ENCODE assay signal across 1 cellular context in the genomic region with DNA sequence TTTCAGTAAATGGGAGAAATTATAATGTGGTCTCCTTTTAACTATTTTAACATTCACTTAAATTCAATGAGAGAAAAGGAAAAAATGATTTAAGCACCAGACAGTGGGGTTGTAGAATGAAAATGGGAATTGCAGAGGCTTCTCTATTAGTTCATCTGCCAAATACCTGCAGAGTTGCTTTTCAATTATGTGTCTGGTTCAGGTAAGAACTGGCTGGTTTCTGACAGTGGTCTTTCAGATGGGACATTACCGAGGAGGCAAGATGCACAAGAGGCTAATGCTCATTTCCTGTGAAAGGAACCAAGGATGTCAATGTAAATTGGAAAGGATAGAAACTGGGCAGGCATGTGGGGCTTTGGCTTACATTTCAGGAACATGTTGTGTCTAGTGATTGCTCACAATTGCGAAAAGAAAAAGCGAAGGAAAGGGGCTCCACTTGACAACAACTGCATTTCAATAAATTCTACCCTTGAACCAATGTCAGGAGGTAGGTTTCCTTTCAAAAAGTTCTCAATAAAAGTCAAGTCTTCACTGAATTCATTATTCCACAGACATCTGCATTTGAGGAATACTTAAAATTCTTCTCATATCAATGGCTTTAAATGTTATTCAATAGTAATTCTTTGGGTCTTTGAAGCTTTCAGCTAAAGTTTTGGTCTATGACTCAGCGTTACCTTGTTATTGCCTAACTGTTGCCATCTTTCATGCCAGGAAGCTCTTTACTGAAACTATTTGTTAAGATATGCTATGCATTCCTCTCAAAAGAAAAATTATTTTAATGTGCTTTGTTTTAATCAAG.
TF ChIP-seq lines count a peak whose summit lies in the region.

No MANE protein-coding gene starts in this region.

TF ChIP-seq in K562, 482 proteins besides CTCF, POLR2A, EP300 and RAD21 (continued from another document and continues in another):
- TF ChIP-seq, protein P1, sequence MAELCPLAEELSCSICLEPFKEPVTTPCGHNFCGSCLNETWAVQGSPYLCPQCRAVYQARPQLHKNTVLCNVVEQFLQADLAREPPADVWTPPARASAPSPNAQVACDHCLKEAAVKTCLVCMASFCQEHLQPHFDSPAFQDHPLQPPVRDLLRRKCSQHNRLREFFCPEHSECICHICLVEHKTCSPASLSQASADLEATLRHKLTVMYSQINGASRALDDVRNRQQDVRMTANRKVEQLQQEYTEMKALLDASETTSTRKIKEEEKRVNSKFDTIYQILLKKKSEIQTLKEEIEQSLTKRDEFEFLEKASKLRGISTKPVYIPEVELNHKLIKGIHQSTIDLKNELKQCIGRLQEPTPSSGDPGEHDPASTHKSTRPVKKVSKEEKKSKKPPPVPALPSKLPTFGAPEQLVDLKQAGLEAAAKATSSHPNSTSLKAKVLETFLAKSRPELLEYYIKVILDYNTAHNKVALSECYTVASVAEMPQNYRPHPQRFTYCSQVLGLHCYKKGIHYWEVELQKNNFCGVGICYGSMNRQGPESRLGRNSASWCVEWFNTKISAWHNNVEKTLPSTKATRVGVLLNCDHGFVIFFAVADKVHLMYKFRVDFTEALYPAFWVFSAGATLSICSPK (IDR thresholded peaks at IDR 0.05; ENCODE audit: borderline replicate concordance), result no peak
- TF ChIP-seq OTX1 (CRISPR knock-in tag; IDR thresholded peaks at IDR 0.05) (no peak), ZNF354B (CRISPR knock-in tag; IDR thresholded peaks at IDR 0.05) (no peak), FOXM1 (IDR thresholded peaks at IDR 0.05; ENCODE audit: low read depth) (no peak), FOXM1 (CRISPR knock-in tag; IDR thresholded peaks at IDR 0.05; ENCODE audit: low read depth) (no peak), RBFOX2 (IDR thresholded peaks at IDR 0.05; ENCODE audit: low read depth, low read length) (peak; percentile 23; the same call in 1 of the 2 replicates), NR2C2 (CRISPR knock-in tag; IDR thresholded peaks at IDR 0.05) (no peak), NR2C2 (tag; IDR thresholded peaks at IDR 0.05) (peak; percentile 81), NR1H2 (CRISPR knock-in tag; IDR thresholded peaks at IDR 0.05) (no peak), SP1 (CRISPR knock-in tag; IDR thresholded peaks at IDR 0.05) (no peak), ZBTB8A (IDR thresholded peaks at IDR 0.05; ENCODE audit: partially characterized antibody) (no peak), MEF2D (tag; conservative IDR thresholded peaks at IDR 0.05; ENCODE audit: low read depth) (no peak; the same call in 1 of the 2 replicates), FOXJ2 (tag; IDR thresholded peaks at IDR 0.05) (no peak), NCOA1 (IDR thresholded peaks at IDR 0.05; ENCODE audit: low read depth) (no peak), SRF (CRISPR knock-in tag; IDR thresholded peaks at IDR 0.05) (no peak), ZNF589 (CRISPR knock-in tag; IDR thresholded peaks at IDR 0.05; ENCODE audit: low read depth) (peak; percentile 99), BRCA1 (IDR thresholded peaks at IDR 0.05) (no peak), BRCA1 (CRISPR knock-in tag; IDR thresholded peaks at IDR 0.05) (no peak), NONO (IDR thresholded peaks at IDR 0.05; ENCODE audit: low read depth in 2 of 2, low read length in 1 of 2) (no peak), ETV5 (CRISPR knock-in tag; IDR thresholded peaks at IDR 0.05; ENCODE audit: low read depth) (no peak), MTF1 (CRISPR knock-in tag; IDR thresholded peaks at IDR 0.05; ENCODE audit: borderline replicate concordance) (no peak), CBX1 (IDR thresholded peaks at IDR 0.05; ENCODE audit: low read depth) (no peak), ZC3H4 (CRISPR knock-in tag; IDR thresholded peaks at IDR 0.05; ENCODE audit: borderline replicate concordance) (no peak), ARID2 (IDR thresholded peaks at IDR 0.05) (no peak), TGIF2 (CRISPR knock-in tag; IDR thresholded peaks at IDR 0.05) (no peak), RBM25 (IDR thresholded peaks at IDR 0.05; ENCODE audit: low read depth, low read length, severe bottlenecking) (no peak), CBX2 (IDR thresholded peaks at IDR 0.05; ENCODE audit: insufficient read depth, low read length, poor library complexity, severe bottlenecking) (no peak), SREBF2 (CRISPR knock-in tag; IDR thresholded peaks at IDR 0.05) (no peak), RFX5 (IDR thresholded peaks at IDR 0.05; ENCODE audit: low read depth, low read length) (no peak), LARP7 (IDR thresholded peaks at IDR 0.05) (no peak), COPS2 (conservative IDR thresholded peaks at IDR 0.05) (no peak), SAFB (IDR thresholded peaks at IDR 0.05; ENCODE audit: borderline replicate concordance, low read depth, low read length) (no peak), ZNF644 (tag; IDR thresholded peaks at IDR 0.05; ENCODE audit: low read depth) (peak; percentile 61; the same call in 1 of the 2 replicates), CXXC5 (CRISPR knock-in tag; IDR thresholded peaks at IDR 0.05) (0 out of 2 replicates have a peak, but pooled peaks have one; percentile 41), BRF1 (IDR thresholded peaks at IDR 0.05; ENCODE audit: borderline replicate concordance, extremely low read depth, insufficient read length) (no peak), PHB (CRISPR knock-in tag; IDR thresholded peaks at IDR 0.05) (no peak), BCOR (IDR thresholded peaks at IDR 0.05) (no peak), CHD2 (IDR thresholded peaks at IDR 0.05; ENCODE audit: low read depth, low read length) (no peak), PHB2 (IDR thresholded peaks at IDR 0.05; ENCODE audit: low read depth) (no peak), TSC22D4 (tag; IDR thresholded peaks at IDR 0.05) (no peak), NFRKB (IDR thresholded peaks at IDR 0.05; ENCODE audit: low read depth) (peak; percentile 43), MYBL2 (IDR thresholded peaks at IDR 0.05; ENCODE audit: low read depth) (no peak), MYBL2 (CRISPR knock-in tag; IDR thresholded peaks at IDR 0.05; ENCODE audit: borderline replicate concordance) (no peak), MIER1 (IDR thresholded peaks at IDR 0.05; ENCODE audit: low read depth) (no peak), ARHGAP35 (IDR thresholded peaks at IDR 0.05; ENCODE audit: partially characterized antibody) (no peak), PHF21A (IDR thresholded peaks at IDR 0.05; ENCODE audit: borderline replicate concordance, low read depth) (no peak), ZZZ3 (IDR thresholded peaks at IDR 0.05) (no peak), BRD9 (IDR thresholded peaks at IDR 0.05; ENCODE audit: low read depth, partially characterized antibody) (no peak), GATA2 (CRISPR knock-in tag; IDR thresholded peaks at IDR 0.05) (no peak)
- TF ChIP-seq, protein P2, sequence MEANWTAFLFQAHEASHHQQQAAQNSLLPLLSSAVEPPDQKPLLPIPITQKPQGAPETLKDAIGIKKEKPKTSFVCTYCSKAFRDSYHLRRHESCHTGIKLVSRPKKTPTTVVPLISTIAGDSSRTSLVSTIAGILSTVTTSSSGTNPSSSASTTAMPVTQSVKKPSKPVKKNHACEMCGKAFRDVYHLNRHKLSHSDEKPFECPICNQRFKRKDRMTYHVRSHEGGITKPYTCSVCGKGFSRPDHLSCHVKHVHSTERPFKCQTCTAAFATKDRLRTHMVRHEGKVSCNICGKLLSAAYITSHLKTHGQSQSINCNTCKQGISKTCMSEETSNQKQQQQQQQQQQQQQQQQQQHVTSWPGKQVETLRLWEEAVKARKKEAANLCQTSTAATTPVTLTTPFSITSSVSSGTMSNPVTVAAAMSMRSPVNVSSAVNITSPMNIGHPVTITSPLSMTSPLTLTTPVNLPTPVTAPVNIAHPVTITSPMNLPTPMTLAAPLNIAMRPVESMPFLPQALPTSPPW (CRISPR knock-in tag; IDR thresholded peaks at IDR 0.05), result peak; percentile 50
- TF ChIP-seq, protein P3, sequence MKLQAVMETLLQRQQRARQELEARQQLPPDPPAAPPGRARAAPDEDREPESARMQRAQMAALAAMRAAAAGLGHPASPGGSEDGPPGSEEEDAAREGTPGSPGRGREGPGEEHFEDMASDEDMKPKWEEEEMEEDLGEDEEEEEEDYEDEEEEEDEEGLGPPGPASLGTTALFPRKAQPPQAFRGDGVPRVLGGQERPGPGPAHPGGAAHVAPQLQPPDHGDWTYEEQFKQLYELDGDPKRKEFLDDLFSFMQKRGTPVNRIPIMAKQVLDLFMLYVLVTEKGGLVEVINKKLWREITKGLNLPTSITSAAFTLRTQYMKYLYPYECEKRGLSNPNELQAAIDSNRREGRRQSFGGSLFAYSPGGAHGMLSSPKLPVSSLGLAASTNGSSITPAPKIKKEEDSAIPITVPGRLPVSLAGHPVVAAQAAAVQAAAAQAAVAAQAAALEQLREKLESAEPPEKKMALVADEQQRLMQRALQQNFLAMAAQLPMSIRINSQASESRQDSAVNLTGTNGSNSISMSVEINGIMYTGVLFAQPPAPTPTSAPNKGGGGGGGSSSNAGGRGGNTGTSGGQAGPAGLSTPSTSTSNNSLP (IDR thresholded peaks at IDR 0.05; ENCODE audit: borderline replicate concordance, low read depth, low read length), result no peak
- TF ChIP-seq, protein P4, sequence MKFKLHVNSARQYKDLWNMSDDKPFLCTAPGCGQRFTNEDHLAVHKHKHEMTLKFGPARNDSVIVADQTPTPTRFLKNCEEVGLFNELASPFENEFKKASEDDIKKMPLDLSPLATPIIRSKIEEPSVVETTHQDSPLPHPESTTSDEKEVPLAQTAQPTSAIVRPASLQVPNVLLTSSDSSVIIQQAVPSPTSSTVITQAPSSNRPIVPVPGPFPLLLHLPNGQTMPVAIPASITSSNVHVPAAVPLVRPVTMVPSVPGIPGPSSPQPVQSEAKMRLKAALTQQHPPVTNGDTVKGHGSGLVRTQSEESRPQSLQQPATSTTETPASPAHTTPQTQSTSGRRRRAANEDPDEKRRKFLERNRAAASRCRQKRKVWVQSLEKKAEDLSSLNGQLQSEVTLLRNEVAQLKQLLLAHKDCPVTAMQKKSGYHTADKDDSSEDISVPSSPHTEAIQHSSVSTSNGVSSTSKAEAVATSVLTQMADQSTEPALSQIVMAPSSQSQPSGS (CRISPR knock-in tag; IDR thresholded peaks at IDR 0.05), result no peak
- TF ChIP-seq, protein P5, sequence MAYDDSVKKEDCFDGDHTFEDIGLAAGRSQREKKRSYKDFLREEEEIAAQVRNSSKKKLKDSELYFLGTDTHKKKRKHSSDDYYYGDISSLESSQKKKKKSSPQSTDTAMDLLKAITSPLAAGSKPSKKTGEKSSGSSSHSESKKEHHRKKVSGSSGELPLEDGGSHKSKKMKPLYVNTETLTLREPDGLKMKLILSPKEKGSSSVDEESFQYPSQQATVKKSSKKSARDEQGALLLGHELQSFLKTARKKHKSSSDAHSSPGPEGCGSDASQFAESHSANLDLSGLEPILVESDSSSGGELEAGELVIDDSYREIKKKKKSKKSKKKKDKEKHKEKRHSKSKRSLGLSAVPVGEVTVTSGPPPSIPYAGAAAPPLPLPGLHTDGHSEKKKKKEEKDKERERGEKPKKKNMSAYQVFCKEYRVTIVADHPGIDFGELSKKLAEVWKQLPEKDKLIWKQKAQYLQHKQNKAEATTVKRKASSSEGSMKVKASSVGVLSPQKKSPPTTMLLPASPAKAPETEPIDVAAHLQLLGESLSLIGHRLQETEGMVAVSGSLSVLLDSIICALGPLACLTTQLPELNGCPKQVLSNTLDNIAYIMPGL (CRISPR knock-in tag; IDR thresholded peaks at IDR 0.05), result no peak
- TF ChIP-seq, protein P6, sequence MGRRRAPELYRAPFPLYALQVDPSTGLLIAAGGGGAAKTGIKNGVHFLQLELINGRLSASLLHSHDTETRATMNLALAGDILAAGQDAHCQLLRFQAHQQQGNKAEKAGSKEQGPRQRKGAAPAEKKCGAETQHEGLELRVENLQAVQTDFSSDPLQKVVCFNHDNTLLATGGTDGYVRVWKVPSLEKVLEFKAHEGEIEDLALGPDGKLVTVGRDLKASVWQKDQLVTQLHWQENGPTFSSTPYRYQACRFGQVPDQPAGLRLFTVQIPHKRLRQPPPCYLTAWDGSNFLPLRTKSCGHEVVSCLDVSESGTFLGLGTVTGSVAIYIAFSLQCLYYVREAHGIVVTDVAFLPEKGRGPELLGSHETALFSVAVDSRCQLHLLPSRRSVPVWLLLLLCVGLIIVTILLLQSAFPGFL (CRISPR knock-in tag; IDR thresholded peaks at IDR 0.05), result no peak
- TF ChIP-seq, protein P7, sequence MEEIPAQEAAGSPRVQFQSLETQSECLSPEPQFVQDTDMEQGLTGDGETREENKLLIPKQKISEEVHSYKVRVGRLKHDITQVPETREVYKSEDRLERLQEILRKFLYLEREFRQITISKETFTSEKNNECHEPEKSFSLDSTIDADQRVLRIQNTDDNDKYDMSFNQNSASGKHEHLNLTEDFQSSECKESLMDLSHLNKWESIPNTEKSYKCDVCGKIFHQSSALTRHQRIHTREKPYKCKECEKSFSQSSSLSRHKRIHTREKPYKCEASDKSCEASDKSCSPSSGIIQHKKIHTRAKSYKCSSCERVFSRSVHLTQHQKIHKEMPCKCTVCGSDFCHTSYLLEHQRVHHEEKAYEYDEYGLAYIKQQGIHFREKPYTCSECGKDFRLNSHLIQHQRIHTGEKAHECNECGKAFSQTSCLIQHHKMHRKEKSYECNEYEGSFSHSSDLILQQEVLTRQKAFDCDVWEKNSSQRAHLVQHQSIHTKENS (CRISPR knock-in tag; IDR thresholded peaks at IDR 0.05), result 0 out of 2 replicates have a peak, but pooled peaks have one; percentile 51
- TF ChIP-seq, protein P8, sequence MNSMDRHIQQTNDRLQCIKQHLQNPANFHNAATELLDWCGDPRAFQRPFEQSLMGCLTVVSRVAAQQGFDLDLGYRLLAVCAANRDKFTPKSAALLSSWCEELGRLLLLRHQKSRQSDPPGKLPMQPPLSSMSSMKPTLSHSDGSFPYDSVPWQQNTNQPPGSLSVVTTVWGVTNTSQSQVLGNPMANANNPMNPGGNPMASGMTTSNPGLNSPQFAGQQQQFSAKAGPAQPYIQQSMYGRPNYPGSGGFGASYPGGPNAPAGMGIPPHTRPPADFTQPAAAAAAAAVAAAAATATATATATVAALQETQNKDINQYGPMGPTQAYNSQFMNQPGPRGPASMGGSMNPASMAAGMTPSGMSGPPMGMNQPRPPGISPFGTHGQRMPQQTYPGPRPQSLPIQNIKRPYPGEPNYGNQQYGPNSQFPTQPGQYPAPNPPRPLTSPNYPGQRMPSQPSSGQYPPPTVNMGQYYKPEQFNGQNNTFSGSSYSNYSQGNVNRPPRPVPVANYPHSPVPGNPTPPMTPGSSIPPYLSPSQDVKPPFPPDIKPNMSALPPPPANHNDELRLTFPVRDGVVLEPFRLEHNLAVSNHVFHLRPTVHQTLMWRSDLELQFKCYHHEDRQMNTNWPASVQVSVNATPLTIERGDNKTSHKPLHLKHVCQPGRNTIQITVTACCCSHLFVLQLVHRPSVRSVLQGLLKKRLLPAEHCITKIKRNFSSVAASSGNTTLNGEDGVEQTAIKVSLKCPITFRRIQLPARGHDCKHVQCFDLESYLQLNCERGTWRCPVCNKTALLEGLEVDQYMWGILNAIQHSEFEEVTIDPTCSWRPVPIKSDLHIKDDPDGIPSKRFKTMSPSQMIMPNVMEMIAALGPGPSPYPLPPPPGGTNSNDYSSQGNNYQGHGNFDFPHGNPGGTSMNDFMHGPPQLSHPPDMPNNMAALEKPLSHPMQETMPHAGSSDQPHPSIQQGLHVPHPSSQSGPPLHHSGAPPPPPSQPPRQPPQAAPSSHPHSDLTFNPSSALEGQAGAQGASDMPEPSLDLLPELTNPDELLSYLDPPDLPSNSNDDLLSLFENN (IDR thresholded peaks at IDR 0.05; ENCODE audit: low read depth in 2 of 2, low read length in 2 of 2), result no peak
